9 cellular contexts compared by ENCODE assay signal in genomic region chr17:75909812-75910274, GRCh38. TPM values are rescaled to one million over a fixed set of nuclear protein-coding genes. Genes with fewer than 3 reads are reported as not detected.
DNase-seq lines count a peak whose midpoint lies in the region; ATAC-seq and TF ChIP-seq lines count a peak whose summit lies in the region.
"Had no signal": no experiment of that assay in that cellular context is flagged by ENCODE, and none has a peak within 500 bp of the region (broad histone marks: within the 10 kb centered on the region; RNA-seq: fewer than 3 reads in every experiment).

No MANE protein-coding gene starts in this region.

- no peak for TF ChIP-seq CTCF in mesothelial cell of epicardium (IDR thresholded peaks at IDR 0.05; ENCODE audit: unreplicated experiment)
- TF ChIP-seq CTCF in colonic mucosa (IDR thresholded peaks at IDR 0.05) = no peak

- H3K27me3 Mint-ChIP-seq in activated T-helper 17 cell treated with anti-CD3 and anti-CD28 coated beads, Interleukin-2, amount 50 U/mL, for 72 hours = no peaks in the 10 kb centered on the region
- no peaks in the 10 kb centered on the region for H3K27me3 Mint-ChIP-seq in mesothelial cell of epicardium (ENCODE audit: low read depth)

- no peaks in the 10 kb centered on the region for H3K9me3 ChIP-seq in colonic mucosa
- H3K9me3 ChIP-seq: stomach had no signal

- H3K4me3 ChIP-seq in colonic mucosa = no peak overlapping the region
- H3K4me3 ChIP-seq: stomach had no signal

- H3K36me3 Mint-ChIP-seq in activated T-helper 17 cell treated with anti-CD3 and anti-CD28 coated beads, Interleukin-2, amount 50 U/mL, for 72 hours (ENCODE audit: low read depth) = peaks cover 4% of the 10 kb centered on the region
- H3K36me3 Mint-ChIP-seq in mesothelial cell of epicardium = no peaks in the 10 kb centered on the region

- H3K4me1 ChIP-seq in colonic mucosa = no peaks in the 10 kb centered on the region

- no peak for ATAC-seq in activated T-helper 17 cell treated with anti-CD3 and anti-CD28 coated beads, Interleukin-2, amount 50 U/mL, for 72 hours (replicated peaks)

- DNase-seq in GM03348 (ENCODE audit: low spot score) (peak; percentile 40), NCI-H2029 treated with DMSO at 0.1 percent for 48 hours (lab: John Stamatoyannopoulos, UW) (peak; percentile 66), mesothelial cell of epicardium (ENCODE audit: low spot score in 2 of 2, unreplicated experiment in 2 of 2) (no peak), activated gamma-delta T cell (lab: John Stamatoyannopoulos, UW) (no peak), AG08396 (ENCODE audit: low spot score) (no peak), colonic mucosa (no peak)
- no peak for DNase-seq in activated CD8-positive, alpha-beta memory T cell treated with anti-CD3 and anti-CD28 coated beads, Interleukin-2, amount 50 U/mL, for 48 hours

- intact Hi-C loops in colonic mucosa (cut with DNase I) = no loop called here

- peak overlapping the region; percentile 22 for H3K27ac Mint-ChIP-seq in activated T-helper 17 cell treated with anti-CD3 and anti-CD28 coated beads, Interleukin-2, amount 50 U/mL, for 72 hours
- H3K27ac Mint-ChIP-seq in mesothelial cell of epicardium = peak overlapping the region; percentile 79

- no peaks in the 10 kb centered on the region for H3K27me3 ChIP-seq in colonic mucosa
- H3K27me3 ChIP-seq: stomach had no signal

- no peaks in the 10 kb centered on the region for H3K36me3 ChIP-seq in colonic mucosa

- no peaks in the 10 kb centered on the region for H3K4me1 Mint-ChIP-seq in activated T-helper 17 cell treated with anti-CD3 and anti-CD28 coated beads, Interleukin-2, amount 50 U/mL, for 72 hours
- H3K4me1 Mint-ChIP-seq in mesothelial cell of epicardium = peaks cover 17% of the 10 kb centered on the region

- H3K9me3 Mint-ChIP-seq in activated T-helper 17 cell treated with anti-CD3 and anti-CD28 coated beads, Interleukin-2, amount 50 U/mL, for 72 hours = no peaks in the 10 kb centered on the region
- H3K9me3 Mint-ChIP-seq in mesothelial cell of epicardium = no peaks in the 10 kb centered on the region

- H3K27ac ChIP-seq in colonic mucosa = no peak overlapping the region

- no peak overlapping the region for H3K4me3 Mint-ChIP-seq in activated T-helper 17 cell treated with anti-CD3 and anti-CD28 coated beads, Interleukin-2, amount 50 U/mL, for 72 hours
- no peak overlapping the region for H3K4me3 Mint-ChIP-seq in mesothelial cell of epicardium

- no peak overlapping the region for H3K9ac ChIP-seq in colonic mucosa (ENCODE audit: low read depth in 2 of 2, low read length in 2 of 2)

RNA-seq across cellular contexts. Expression of gene MRPL38, which starts 5.2 kb away (rescaled TPM):
- 100 to 1,000 TPM in 1 of 2 donors, 10 to 100 TPM in 1; 74.2 to 113 TPM for total RNA-seq in activated T-helper 17 cell treated with anti-CD3 and anti-CD28 coated beads, Interleukin-2, amount 50 U/mL, for 72 hours
- total RNA-seq in mesothelial cell of epicardium (77.8 to 91.1 TPM (median 82.2 TPM) in 3 replicates), colonic mucosa (100 to 1,000 TPM in 1 of 2 donors, 10 to 100 TPM in 1; 88.6 to 190 TPM)

RNA-seq across cellular contexts. Expression of gene TRIM65, which starts 13.1 kb away (rescaled TPM):
- total RNA-seq in activated T-helper 17 cell treated with anti-CD3 and anti-CD28 coated beads, Interleukin-2, amount 50 U/mL, for 72 hours = 10 to 100 TPM; 20.3 to 33.9 TPM
- total RNA-seq in mesothelial cell of epicardium = 21.2 to 21.9 TPM (median 21.4 TPM) in 3 replicates
- total RNA-seq in colonic mucosa = 10 to 100 TPM; 14.5 to 26.0 TPM

RNA-seq across cellular contexts. Expression of gene FBF1, which starts 31.0 kb away (rescaled TPM):
- total RNA-seq in activated T-helper 17 cell treated with anti-CD3 and anti-CD28 coated beads, Interleukin-2, amount 50 U/mL, for 72 hours = 10 to 100 TPM in 1 of 2 donors, 1 to 10 TPM in 1; 9.2 to 10.6 TPM
- total RNA-seq in mesothelial cell of epicardium (22.4 to 24.6 TPM (median 23.4 TPM) in 3 replicates), colonic mucosa (10 to 100 TPM in 1 of 2 donors, 1 to 10 TPM in 1; 3.2 to 21.5 TPM)

RNA-seq across cellular contexts. Expression of gene TRIM47, which starts 31.5 kb away (rescaled TPM):
- 10 to 100 TPM; 11.0 to 32.4 TPM for total RNA-seq in activated T-helper 17 cell treated with anti-CD3 and anti-CD28 coated beads, Interleukin-2, amount 50 U/mL, for 72 hours
- total RNA-seq in mesothelial cell of epicardium (2.8 to 3.1 TPM (median 2.9 TPM) in 3 replicates), colonic mucosa (10 to 100 TPM; 33.7 to 71.5 TPM)

RNA-seq across cellular contexts. Expression of gene WBP2, which starts 54.7 kb away (rescaled TPM):
- 100 to 1,000 TPM in 1 of 2 donors, 10 to 100 TPM in 1; 67.4 to 127 TPM for total RNA-seq in activated T-helper 17 cell treated with anti-CD3 and anti-CD28 coated beads, Interleukin-2, amount 50 U/mL, for 72 hours
- 42.3 to 46.0 TPM (median 45.8 TPM) in 3 replicates for total RNA-seq in mesothelial cell of epicardium
- 100 to 1,000 TPM in 1 of 2 donors, 10 to 100 TPM in 1; 69.8 to 102 TPM for total RNA-seq in colonic mucosa

Comparison
In these comparisons a context has a peak if more than half of its experiments do, and no peak if none do; other contexts are left out.
1. DNase-seq: peak in GM03348 (single experiment) and NCI-H2029 treated with DMSO at 0.1 percent for 48 hours (single experiment); none in mesothelial cell of epicardium (0 of 2), activated gamma-delta T cell (single experiment), AG08396 (single experiment), activated CD8-positive, alpha-beta memory T cell treated with anti-CD3 and anti-CD28 coated beads, Interleukin-2, amount 50 U/mL, for 48 hours (single experiment) and colonic mucosa (single experiment).